Comparison of ENCODE assay signal across 1 cellular context in the genomic region with DNA sequence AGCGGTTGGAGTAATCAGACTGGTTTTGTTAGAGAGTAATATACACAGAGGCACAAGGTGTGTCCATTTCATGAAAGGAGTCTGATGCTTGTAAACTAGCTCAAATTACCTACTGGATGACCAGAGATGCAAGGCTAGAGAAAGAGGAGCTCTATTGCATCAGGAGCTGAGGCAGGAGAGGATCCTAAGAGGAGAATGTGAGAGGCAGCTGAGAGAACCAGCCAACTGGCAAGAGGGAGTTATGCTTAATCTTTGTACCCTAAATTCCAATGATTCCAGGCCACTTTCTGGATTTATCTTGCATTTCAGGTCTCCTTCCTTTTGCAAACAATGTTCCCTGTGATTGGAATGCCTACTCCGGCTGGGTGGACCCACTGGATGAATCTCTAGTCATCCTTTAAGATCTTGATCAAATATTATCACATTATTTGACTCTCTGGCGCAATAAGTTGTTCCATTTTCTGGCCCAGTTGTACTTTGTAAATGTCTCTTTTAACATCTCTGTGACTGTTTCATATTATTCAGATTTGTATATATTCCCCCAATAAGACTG.
TF ChIP-seq lines count a peak whose summit lies in the region.

No MANE protein-coding gene starts in this region.

TF ChIP-seq in HepG2, 621 proteins besides CTCF, POLR2A, EP300 and RAD21 (continued from another document and continues in another):
- TF ChIP-seq DZIP1 (CRISPR knock-in tag; IDR thresholded peaks at IDR 0.05) = no peak
- no peak for TF ChIP-seq THAP11 (CRISPR knock-in tag; IDR thresholded peaks at IDR 0.05)
- TF ChIP-seq ZBTB8A (CRISPR knock-in tag; IDR thresholded peaks at IDR 0.05; ENCODE audit: borderline replicate concordance, low read depth) = no peak
- no peak for TF ChIP-seq ZNF616 (CRISPR knock-in tag; IDR thresholded peaks at IDR 0.05; ENCODE audit: low read depth)
- no peak for TF ChIP-seq REL (CRISPR knock-in tag; conservative IDR thresholded peaks at IDR 0.05)
- no peak for TF ChIP-seq NONO (IDR thresholded peaks at IDR 0.05)
- TF ChIP-seq NONO (CRISPR knock-in tag; conservative IDR thresholded peaks at IDR 0.05) = no peak
- no peak for TF ChIP-seq PPARG (CRISPR knock-in tag; conservative IDR thresholded peaks at IDR 0.05)
- no peak for TF ChIP-seq ZKSCAN5 (CRISPR knock-in tag; IDR thresholded peaks at IDR 0.05)
- TF ChIP-seq ZBTB21 (CRISPR knock-in tag; IDR thresholded peaks at IDR 0.05) = no peak
- no peak for TF ChIP-seq KLF12 (CRISPR knock-in tag; IDR thresholded peaks at IDR 0.05; ENCODE audit: borderline replicate concordance)
- no peak for TF ChIP-seq MIXL1 (CRISPR knock-in tag; IDR thresholded peaks at IDR 0.05)
- peak; percentile 96 for TF ChIP-seq TEAD3 (CRISPR knock-in tag; optimal IDR thresholded peaks at IDR 0.05; ENCODE audit: borderline replicate concordance)
- TF ChIP-seq, protein P1, sequence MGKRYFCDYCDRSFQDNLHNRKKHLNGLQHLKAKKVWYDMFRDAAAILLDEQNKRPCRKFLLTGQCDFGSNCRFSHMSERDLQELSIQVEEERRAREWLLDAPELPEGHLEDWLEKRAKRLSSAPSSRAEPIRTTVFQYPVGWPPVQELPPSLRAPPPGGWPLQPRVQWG (CRISPR knock-in tag; IDR thresholded peaks at IDR 0.05; ENCODE audit: borderline replicate concordance, low read depth) = no peak
- TF ChIP-seq, protein P2, sequence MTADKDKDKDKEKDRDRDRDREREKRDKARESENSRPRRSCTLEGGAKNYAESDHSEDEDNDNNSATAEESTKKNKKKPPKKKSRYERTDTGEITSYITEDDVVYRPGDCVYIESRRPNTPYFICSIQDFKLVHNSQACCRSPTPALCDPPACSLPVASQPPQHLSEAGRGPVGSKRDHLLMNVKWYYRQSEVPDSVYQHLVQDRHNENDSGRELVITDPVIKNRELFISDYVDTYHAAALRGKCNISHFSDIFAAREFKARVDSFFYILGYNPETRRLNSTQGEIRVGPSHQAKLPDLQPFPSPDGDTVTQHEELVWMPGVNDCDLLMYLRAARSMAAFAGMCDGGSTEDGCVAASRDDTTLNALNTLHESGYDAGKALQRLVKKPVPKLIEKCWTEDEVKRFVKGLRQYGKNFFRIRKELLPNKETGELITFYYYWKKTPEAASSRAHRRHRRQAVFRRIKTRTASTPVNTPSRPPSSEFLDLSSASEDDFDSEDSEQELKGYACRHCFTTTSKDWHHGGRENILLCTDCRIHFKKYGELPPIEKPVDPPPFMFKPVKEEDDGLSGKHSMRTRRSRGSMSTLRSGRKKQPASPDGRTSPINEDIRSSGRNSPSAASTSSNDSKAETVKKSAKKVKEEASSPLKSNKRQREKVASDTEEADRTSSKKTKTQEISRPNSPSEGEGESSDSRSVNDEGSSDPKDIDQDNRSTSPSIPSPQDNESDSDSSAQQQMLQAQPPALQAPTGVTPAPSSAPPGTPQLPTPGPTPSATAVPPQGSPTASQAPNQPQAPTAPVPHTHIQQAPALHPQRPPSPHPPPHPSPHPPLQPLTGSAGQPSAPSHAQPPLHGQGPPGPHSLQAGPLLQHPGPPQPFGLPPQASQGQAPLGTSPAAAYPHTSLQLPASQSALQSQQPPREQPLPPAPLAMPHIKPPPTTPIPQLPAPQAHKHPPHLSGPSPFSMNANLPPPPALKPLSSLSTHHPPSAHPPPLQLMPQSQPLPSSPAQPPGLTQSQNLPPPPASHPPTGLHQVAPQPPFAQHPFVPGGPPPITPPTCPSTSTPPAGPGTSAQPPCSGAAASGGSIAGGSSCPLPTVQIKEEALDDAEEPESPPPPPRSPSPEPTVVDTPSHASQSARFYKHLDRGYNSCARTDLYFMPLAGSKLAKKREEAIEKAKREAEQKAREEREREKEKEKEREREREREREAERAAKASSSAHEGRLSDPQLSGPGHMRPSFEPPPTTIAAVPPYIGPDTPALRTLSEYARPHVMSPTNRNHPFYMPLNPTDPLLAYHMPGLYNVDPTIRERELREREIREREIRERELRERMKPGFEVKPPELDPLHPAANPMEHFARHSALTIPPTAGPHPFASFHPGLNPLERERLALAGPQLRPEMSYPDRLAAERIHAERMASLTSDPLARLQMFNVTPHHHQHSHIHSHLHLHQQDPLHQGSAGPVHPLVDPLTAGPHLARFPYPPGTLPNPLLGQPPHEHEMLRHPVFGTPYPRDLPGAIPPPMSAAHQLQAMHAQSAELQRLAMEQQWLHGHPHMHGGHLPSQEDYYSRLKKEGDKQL (CRISPR knock-in tag; IDR thresholded peaks at IDR 0.05; ENCODE audit: low read depth) = no peak
- TF ChIP-seq, protein P3, sequence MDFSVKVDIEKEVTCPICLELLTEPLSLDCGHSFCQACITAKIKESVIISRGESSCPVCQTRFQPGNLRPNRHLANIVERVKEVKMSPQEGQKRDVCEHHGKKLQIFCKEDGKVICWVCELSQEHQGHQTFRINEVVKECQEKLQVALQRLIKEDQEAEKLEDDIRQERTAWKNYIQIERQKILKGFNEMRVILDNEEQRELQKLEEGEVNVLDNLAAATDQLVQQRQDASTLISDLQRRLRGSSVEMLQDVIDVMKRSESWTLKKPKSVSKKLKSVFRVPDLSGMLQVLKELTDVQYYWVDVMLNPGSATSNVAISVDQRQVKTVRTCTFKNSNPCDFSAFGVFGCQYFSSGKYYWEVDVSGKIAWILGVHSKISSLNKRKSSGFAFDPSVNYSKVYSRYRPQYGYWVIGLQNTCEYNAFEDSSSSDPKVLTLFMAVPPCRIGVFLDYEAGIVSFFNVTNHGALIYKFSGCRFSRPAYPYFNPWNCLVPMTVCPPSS (IDR thresholded peaks at IDR 0.05) = no peak
- no peak for TF ChIP-seq ZMYM3 (CRISPR knock-in tag; IDR thresholded peaks at IDR 0.05)
- TF ChIP-seq PRMT3 (CRISPR knock-in tag; IDR thresholded peaks at IDR 0.05; ENCODE audit: borderline replicate concordance, low read depth) = no peak
- TF ChIP-seq ZBTB49 (CRISPR knock-in tag; IDR thresholded peaks at IDR 0.05; ENCODE audit: borderline replicate concordance) = no peak
- TF ChIP-seq, protein P4, sequence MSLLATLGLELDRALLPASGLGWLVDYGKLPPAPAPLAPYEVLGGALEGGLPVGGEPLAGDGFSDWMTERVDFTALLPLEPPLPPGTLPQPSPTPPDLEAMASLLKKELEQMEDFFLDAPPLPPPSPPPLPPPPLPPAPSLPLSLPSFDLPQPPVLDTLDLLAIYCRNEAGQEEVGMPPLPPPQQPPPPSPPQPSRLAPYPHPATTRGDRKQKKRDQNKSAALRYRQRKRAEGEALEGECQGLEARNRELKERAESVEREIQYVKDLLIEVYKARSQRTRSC (CRISPR knock-in tag; IDR thresholded peaks at IDR 0.05; ENCODE audit: low read depth) = no peak
- TF ChIP-seq FOXM1 (CRISPR knock-in tag; IDR thresholded peaks at IDR 0.05) = no peak
- TF ChIP-seq, protein P5, sequence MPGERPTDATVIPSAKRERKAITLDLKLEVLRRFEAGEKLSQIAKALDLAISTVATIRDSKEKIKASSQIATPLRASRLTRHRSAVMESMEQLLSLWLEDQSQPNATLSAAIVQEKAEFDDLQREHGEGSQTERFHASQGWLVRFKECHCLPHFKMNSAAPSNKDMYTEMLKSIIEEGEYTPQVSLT (CRISPR knock-in tag; IDR thresholded peaks at IDR 0.05; ENCODE audit: borderline replicate concordance, low read depth) = no peak
- TF ChIP-seq, protein P6, sequence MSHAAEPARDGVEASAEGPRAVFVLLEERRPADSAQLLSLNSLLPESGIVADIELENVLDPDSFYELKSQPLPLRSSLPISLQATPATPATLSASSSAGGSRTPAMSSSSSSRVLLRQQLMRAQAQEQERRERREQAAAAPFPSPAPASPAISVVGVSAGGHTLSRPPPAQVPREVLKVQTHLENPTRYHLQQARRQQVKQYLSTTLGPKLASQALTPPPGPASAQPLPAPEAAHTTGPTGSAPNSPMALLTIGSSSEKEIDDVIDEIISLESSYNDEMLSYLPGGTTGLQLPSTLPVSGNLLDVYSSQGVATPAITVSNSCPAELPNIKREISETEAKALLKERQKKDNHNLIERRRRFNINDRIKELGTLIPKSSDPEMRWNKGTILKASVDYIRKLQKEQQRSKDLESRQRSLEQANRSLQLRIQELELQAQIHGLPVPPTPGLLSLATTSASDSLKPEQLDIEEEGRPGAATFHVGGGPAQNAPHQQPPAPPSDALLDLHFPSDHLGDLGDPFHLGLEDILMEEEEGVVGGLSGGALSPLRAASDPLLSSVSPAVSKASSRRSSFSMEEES (CRISPR knock-in tag; IDR thresholded peaks at IDR 0.05) = no peak
- no peak for TF ChIP-seq ZNF136 (CRISPR knock-in tag; IDR thresholded peaks at IDR 0.05; ENCODE audit: low read depth)
- TF ChIP-seq CAMTA2 (CRISPR knock-in tag; IDR thresholded peaks at IDR 0.05; ENCODE audit: borderline replicate concordance) = no peak
- TF ChIP-seq KLF9 (CRISPR knock-in tag; IDR thresholded peaks at IDR 0.05; ENCODE audit: low read depth) = no peak
- TF ChIP-seq NR3C1 (CRISPR knock-in tag; IDR thresholded peaks at IDR 0.05) = no peak
- TF ChIP-seq, protein P7, sequence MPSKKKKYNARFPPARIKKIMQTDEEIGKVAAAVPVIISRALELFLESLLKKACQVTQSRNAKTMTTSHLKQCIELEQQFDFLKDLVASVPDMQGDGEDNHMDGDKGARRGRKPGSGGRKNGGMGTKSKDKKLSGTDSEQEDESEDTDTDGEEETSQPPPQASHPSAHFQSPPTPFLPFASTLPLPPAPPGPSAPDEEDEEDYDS (CRISPR knock-in tag; IDR thresholded peaks at IDR 0.05) = no peak
- no peak for TF ChIP-seq KLF15 (CRISPR knock-in tag; IDR thresholded peaks at IDR 0.05; ENCODE audit: borderline replicate concordance)
- no peak for TF ChIP-seq U2AF1 (optimal IDR thresholded peaks at IDR 0.05; ENCODE audit: low read depth, low read length)
- TF ChIP-seq ZNF12 (CRISPR knock-in tag; IDR thresholded peaks at IDR 0.05) = no peak
- TF ChIP-seq RFXAP (CRISPR knock-in tag; IDR thresholded peaks at IDR 0.05; ENCODE audit: borderline replicate concordance) = no peak
- no peak for TF ChIP-seq SRF (IDR thresholded peaks at IDR 0.05; ENCODE audit: low read depth, low read length)
- TF ChIP-seq HNRNPH1 (optimal IDR thresholded peaks at IDR 0.05; ENCODE audit: low read depth, low read length) = no peak
- no peak for TF ChIP-seq SNAPC2 (CRISPR knock-in tag; IDR thresholded peaks at IDR 0.05)
- TF ChIP-seq SALL2 (CRISPR knock-in tag; IDR thresholded peaks at IDR 0.05) = no peak
- TF ChIP-seq PRPF4 (IDR thresholded peaks at IDR 0.05; ENCODE audit: low read depth, low read length, poor library complexity, severe bottlenecking) = no peak
- 0 out of 2 replicates have a peak, but pooled peaks have one; percentile 25 for TF ChIP-seq ZBTB25 (CRISPR knock-in tag; IDR thresholded peaks at IDR 0.05)
- peak; percentile 73 for TF ChIP-seq GATAD2A (CRISPR knock-in tag; IDR thresholded peaks at IDR 0.05)
- no peak for TF ChIP-seq PTBP1 (IDR thresholded peaks at IDR 0.05; ENCODE audit: low read depth, low read length, poor library complexity, severe bottlenecking)
- TF ChIP-seq ZNF550 (CRISPR knock-in tag; IDR thresholded peaks at IDR 0.05; ENCODE audit: borderline replicate concordance) = no peak
- no peak for TF ChIP-seq SRSF1 (optimal IDR thresholded peaks at IDR 0.05; ENCODE audit: low read depth, low read length)
- no peak for TF ChIP-seq SAFB2 (CRISPR knock-in tag; IDR thresholded peaks at IDR 0.05; ENCODE audit: borderline replicate concordance, low read depth)
- no peak for TF ChIP-seq ZFYVE20 (CRISPR knock-in tag; IDR thresholded peaks at IDR 0.05; ENCODE audit: borderline replicate concordance, low read depth)
- TF ChIP-seq ZNF260 (CRISPR knock-in tag; IDR thresholded peaks at IDR 0.05; ENCODE audit: borderline replicate concordance, low read depth) = no peak
- TF ChIP-seq, protein P8, sequence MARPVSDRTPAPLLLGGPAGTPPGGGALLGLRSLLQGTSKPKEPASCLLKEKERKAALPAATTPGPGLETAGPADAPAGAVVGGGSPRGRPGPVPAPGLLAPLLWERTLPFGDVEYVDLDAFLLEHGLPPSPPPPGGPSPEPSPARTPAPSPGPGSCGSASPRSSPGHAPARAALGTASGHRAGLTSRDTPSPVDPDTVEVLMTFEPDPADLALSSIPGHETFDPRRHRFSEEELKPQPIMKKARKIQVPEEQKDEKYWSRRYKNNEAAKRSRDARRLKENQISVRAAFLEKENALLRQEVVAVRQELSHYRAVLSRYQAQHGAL (CRISPR knock-in tag; IDR thresholded peaks at IDR 0.05; ENCODE audit: not compliant biosample characterization) = no peak
- TF ChIP-seq NCOA1 (CRISPR knock-in tag; IDR thresholded peaks at IDR 0.05) = no peak
- TF ChIP-seq SKI (IDR thresholded peaks at IDR 0.05; ENCODE audit: partially characterized antibody) = no peak
